Comparison of ENCODE assay signal across 8 cellular contexts in genomic region chr3:40309439-40309924, GRCh38. TPM values are rescaled to one million over a fixed set of nuclear protein-coding genes. Genes with fewer than 3 reads are reported as not detected.
DNase-seq lines count a peak whose midpoint lies in the region; ATAC-seq and TF ChIP-seq lines count a peak whose summit lies in the region.

TSS of gene EIF1B (plus strand) at chr3:40309707. CDS start at chr3:40309942, 235 bp downstream.

- H3K27me3 Mint-ChIP-seq in activated T-cell treated with anti-CD3 and anti-CD28 coated beads, Interleukin-2, amount 50 U/mL, for 4 hours (ENCODE audit: low read depth), result no peaks in the 10 kb centered on the region

- peak within 1 kb of the TSS; percentile 93 for H3K27ac ChIP-seq in muscle layer of duodenum (ENCODE audit: low read length)

- H3K36me3 Mint-ChIP-seq in activated T-cell treated with anti-CD3 and anti-CD28 coated beads, Interleukin-2, amount 50 U/mL, for 4 hours (ENCODE audit: insufficient read depth), result peaks cover 29% of the 10 kb centered on the region
- H3K36me3 Mint-ChIP-seq in stimulated activated effector memory CD8-positive, alpha-beta T cell treated with anti-CD3 and anti-CD28 coated beads, Interleukin-12 subunit alpha, Interleukin-12 subunit beta, amount 100 ng/mL, for 72 hours, result peaks cover 58% of the 10 kb centered on the region

- H3K9me3 ChIP-seq in muscle layer of duodenum (ENCODE audit: control insufficient read depth in 1 of 2, low read length in 2 of 2), result no peaks in the 10 kb centered on the region

- H3K4me3 Mint-ChIP-seq in activated T-cell treated with anti-CD3 and anti-CD28 coated beads, Interleukin-2, amount 50 U/mL, for 4 hours, result peak within 1 kb of the TSS; percentile 100
- H3K4me3 Mint-ChIP-seq in stimulated activated effector memory CD8-positive, alpha-beta T cell treated with anti-CD3 and anti-CD28 coated beads, Interleukin-12 subunit alpha, Interleukin-12 subunit beta, amount 100 ng/mL, for 72 hours, result peak within 1 kb of the TSS; percentile 99

- H3K9me3 Mint-ChIP-seq in activated T-cell treated with anti-CD3 and anti-CD28 coated beads, Interleukin-2, amount 50 U/mL, for 4 hours, result no peaks in the 10 kb centered on the region
- H3K9me3 Mint-ChIP-seq in stimulated activated effector memory CD8-positive, alpha-beta T cell treated with anti-CD3 and anti-CD28 coated beads, Interleukin-12 subunit alpha, Interleukin-12 subunit beta, amount 100 ng/mL, for 72 hours, result no peaks in the 10 kb centered on the region

- peaks cover 19 to 36% of the 10 kb centered on the region in 2 donors for H3K4me1 ChIP-seq in muscle layer of duodenum (ENCODE audit: control insufficient read depth in 1 of 2, insufficient read depth in 2 of 2, low read length in 2 of 2)

- peak; percentile 69 for DNase-seq in DMS53 treated with DMSO at 0.1 percent for 48 hours (lab: John Stamatoyannopoulos, UW; ENCODE audit: unreplicated experiment)
- DNase-seq in KBM-7, result peak; percentile 99
- peak; percentile 98 for DNase-seq in activated T-cell treated with anti-CD3 and anti-CD28 coated beads, Interleukin-2, amount 50 U/mL, for 4 hours
- peak; percentile 98 to 99 for DNase-seq in stimulated activated effector memory CD8-positive, alpha-beta T cell treated with anti-CD3 and anti-CD28 coated beads, Interleukin-12 subunit alpha, Interleukin-12 subunit beta, amount 100 ng/mL, for 72 hours (ENCODE audit: low spot score in 2 of 2)

- H3K4me1 Mint-ChIP-seq in activated T-cell treated with anti-CD3 and anti-CD28 coated beads, Interleukin-2, amount 50 U/mL, for 4 hours (ENCODE audit: low read depth), result peaks cover 26% of the 10 kb centered on the region
- H3K4me1 Mint-ChIP-seq in stimulated activated effector memory CD8-positive, alpha-beta T cell treated with anti-CD3 and anti-CD28 coated beads, Interleukin-12 subunit alpha, Interleukin-12 subunit beta, amount 100 ng/mL, for 72 hours, result peaks cover 15% of the 10 kb centered on the region

- in situ Hi-C loops in KBM-7 (cut with MboI; ENCODE audit: low pct_unique_long_range_greater_than_20kb, low sequenced_read_pairs), result loop anchor here (25.0 kb wide), 1 partner anchor 122 kb away; no protein-coding TSS in a partner anchor

- H3K27ac Mint-ChIP-seq in stimulated activated effector memory CD8-positive, alpha-beta T cell treated with anti-CD3 and anti-CD28 coated beads, Interleukin-12 subunit alpha, Interleukin-12 subunit beta, amount 100 ng/mL, for 72 hours, result peak within 1 kb of the TSS; percentile 100

- ATAC-seq in GM21619 (IDR thresholded peaks at IDR 0.05; ENCODE audit: unreplicated experiment) (peak; percentile 94), esophagus mucosa (peak; percentile 98)
- ATAC-seq in activated T-cell treated with anti-CD3 and anti-CD28 coated beads, Interleukin-2, amount 50 U/mL, for 4 hours, result peak; percentile 93 to 94
- ATAC-seq in stimulated activated effector memory CD8-positive, alpha-beta T cell treated with anti-CD3 and anti-CD28 coated beads, Interleukin-12 subunit alpha, Interleukin-12 subunit beta, amount 100 ng/mL, for 72 hours, result peak; percentile 95

- peak within 1 kb of the TSS; percentile 88 to 91 for H3K4me3 ChIP-seq in muscle layer of duodenum (ENCODE audit: low read depth in 1 of 2, low read length in 2 of 2)

- H3K36me3 ChIP-seq in muscle layer of duodenum (ENCODE audit: control insufficient read depth in 1 of 2, insufficient read depth in 2 of 2, low read length in 2 of 2), result peaks cover 20 to 24% of the 10 kb centered on the region in 2 donors

- H3K27me3 ChIP-seq in muscle layer of duodenum (ENCODE audit: low read depth, low read length), result no peaks in the 10 kb centered on the region

TF ChIP-seq in PFSK-1, 5 proteins besides CTCF, POLR2A, EP300 and RAD21:
- TF ChIP-seq TAF1 (IDR thresholded peaks at IDR 0.05; ENCODE audit: borderline replicate concordance, insufficient read depth, low read length) (peak; percentile 45; the same call in 1 of the 2 replicates), FOXP2 (optimal IDR thresholded peaks at IDR 0.05; ENCODE audit: borderline replicate concordance, extremely low read depth, extremely low read length, insufficient read depth) (no peak), POLR2AphosphoS5 (IDR thresholded peaks at IDR 0.05; ENCODE audit: low read depth, low read length) (peak; percentile 94)

RNA-seq across cellular contexts. Expression of gene EIF1B, which starts in this region (rescaled TPM):
- polyA plus RNA-seq in PFSK-1 (2012; ENCODE audit: insufficient read length, low read depth), result 32.8 TPM
- total RNA-seq in activated T-cell treated with anti-CD3 and anti-CD28 coated beads, Interleukin-2, amount 50 U/mL, for 4 hours, result 10 to 100 TPM; 83.4 to 87.0 (median 83.5) TPM
- total RNA-seq in esophagus mucosa, result 19.5 TPM

Comparison
In these comparisons a context has a peak if more than half of its experiments do, and no peak if none do; other contexts are left out.
1. Peak in every context shown above with its lines: DNase-seq, ATAC-seq, H3K4me3 ChIP-seq and H3K27ac ChIP-seq.